1 cellular context compared by ENCODE assay signal in the genomic region with DNA sequence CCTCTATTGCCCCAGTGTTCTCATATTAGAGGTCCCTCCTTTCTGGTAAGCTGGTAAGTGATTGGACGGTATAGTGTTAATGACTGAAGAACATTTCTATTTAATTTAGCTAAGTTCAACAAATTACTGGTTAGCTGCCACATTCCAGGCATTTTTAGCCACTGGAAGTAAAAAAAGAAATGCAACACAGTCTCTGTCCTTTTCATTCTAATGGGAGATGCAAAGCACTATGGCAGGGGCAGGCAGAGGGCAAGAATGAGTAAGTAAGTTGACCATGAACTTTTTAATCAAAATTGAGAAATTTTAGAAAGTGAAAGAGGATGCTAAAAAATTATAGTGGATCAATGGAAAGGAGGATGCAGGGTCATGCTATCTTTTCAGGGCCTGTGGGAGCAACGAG.
TF ChIP-seq lines count a peak whose summit lies in the region.

No MANE protein-coding gene starts in this region.

TF ChIP-seq in HepG2, 621 proteins besides CTCF, POLR2A, EP300 and RAD21 (continued from another document):
- TF ChIP-seq, protein P1, sequence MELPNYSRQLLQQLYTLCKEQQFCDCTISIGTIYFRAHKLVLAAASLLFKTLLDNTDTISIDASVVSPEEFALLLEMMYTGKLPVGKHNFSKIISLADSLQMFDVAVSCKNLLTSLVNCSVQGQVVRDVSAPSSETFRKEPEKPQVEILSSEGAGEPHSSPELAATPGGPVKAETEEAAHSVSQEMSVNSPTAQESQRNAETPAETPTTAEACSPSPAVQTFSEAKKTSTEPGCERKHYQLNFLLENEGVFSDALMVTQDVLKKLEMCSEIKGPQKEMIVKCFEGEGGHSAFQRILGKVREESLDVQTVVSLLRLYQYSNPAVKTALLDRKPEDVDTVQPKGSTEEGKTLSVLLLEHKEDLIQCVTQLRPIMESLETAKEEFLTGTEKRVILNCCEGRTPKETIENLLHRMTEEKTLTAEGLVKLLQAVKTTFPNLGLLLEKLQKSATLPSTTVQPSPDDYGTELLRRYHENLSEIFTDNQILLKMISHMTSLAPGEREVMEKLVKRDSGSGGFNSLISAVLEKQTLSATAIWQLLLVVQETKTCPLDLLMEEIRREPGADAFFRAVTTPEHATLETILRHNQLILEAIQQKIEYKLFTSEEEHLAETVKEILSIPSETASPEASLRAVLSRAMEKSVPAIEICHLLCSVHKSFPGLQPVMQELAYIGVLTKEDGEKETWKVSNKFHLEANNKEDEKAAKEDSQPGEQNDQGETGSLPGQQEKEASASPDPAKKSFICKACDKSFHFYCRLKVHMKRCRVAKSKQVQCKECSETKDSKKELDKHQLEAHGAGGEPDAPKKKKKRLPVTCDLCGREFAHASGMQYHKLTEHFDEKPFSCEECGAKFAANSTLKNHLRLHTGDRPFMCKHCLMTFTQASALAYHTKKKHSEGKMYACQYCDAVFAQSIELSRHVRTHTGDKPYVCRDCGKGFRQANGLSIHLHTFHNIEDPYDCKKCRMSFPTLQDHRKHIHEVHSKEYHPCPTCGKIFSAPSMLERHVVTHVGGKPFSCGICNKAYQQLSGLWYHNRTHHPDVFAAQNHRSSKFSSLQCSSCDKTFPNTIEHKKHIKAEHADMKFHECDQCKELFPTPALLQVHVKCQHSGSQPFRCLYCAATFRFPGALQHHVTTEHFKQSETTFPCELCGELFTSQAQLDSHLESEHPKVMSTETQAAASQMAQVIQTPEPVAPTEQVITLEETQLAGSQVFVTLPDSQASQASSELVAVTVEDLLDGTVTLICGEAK (IDR thresholded peaks at IDR 0.05), result no peak
- TF ChIP-seq, protein P1 (CRISPR knock-in tag; IDR thresholded peaks at IDR 0.05), result no peak
- TF ChIP-seq, protein P2, sequence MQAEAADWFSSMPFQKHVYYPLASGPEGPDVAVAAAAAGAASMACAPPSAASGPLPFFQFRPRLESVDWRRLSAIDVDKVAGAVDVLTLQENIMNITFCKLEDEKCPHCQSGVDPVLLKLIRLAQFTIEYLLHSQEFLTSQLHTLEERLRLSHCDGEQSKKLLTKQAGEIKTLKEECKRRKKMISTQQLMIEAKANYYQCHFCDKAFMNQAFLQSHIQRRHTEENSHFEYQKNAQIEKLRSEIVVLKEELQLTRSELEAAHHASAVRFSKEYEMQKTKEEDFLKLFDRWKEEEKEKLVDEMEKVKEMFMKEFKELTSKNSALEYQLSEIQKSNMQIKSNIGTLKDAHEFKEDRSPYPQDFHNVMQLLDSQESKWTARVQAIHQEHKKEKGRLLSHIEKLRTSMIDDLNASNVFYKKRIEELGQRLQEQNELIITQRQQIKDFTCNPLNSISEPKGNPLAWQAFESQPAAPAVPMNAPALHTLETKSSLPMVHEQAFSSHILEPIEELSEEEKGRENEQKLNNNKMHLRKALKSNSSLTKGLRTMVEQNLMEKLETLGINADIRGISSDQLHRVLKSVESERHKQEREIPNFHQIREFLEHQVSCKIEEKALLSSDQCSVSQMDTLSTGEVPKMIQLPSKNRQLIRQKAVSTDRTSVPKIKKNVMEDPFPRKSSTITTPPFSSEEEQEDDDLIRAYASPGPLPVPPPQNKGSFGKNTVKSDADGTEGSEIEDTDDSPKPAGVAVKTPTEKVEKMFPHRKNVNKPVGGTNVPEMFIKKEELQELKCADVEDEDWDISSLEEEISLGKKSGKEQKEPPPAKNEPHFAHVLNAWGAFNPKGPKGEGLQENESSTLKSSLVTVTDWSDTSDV (CRISPR knock-in tag; IDR thresholded peaks at IDR 0.05), result no peak
- TF ChIP-seq KDM1A (CRISPR knock-in tag; IDR thresholded peaks at IDR 0.05) (no peak), CBX1 (IDR thresholded peaks at IDR 0.05; ENCODE audit: low read depth) (no peak), ZFP37 (CRISPR knock-in tag; IDR thresholded peaks at IDR 0.05; ENCODE audit: borderline replicate concordance) (no peak), ZNF772 (CRISPR knock-in tag; IDR thresholded peaks at IDR 0.05) (no peak), ZNF329 (CRISPR knock-in tag; IDR thresholded peaks at IDR 0.05; ENCODE audit: low read depth) (no peak), CBX2 (IDR thresholded peaks at IDR 0.05; ENCODE audit: low read depth, low read length) (no peak), CBX2 (CRISPR knock-in tag; IDR thresholded peaks at IDR 0.05; ENCODE audit: low read depth) (no peak)
- TF ChIP-seq, protein P3, sequence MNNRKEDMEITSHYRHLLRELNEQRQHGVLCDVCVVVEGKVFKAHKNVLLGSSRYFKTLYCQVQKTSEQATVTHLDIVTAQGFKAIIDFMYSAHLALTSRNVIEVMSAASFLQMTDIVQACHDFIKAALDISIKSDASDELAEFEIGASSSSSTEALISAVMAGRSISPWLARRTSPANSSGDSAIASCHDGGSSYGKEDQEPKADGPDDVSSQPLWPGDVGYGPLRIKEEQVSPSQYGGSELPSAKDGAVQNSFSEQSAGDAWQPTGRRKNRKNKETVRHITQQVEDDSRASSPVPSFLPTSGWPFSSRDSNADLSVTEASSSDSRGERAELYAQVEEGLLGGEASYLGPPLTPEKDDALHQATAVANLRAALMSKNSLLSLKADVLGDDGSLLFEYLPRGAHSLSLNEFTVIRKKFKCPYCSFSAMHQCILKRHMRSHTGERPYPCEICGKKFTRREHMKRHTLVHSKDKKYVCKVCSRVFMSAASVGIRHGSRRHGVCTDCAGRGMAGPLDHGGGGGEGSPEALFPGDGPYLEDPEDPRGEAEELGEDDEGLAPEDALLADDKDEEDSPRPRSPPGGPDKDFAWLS (CRISPR knock-in tag; IDR thresholded peaks at IDR 0.05; ENCODE audit: borderline replicate concordance), result no peak
- TF ChIP-seq, protein P4, sequence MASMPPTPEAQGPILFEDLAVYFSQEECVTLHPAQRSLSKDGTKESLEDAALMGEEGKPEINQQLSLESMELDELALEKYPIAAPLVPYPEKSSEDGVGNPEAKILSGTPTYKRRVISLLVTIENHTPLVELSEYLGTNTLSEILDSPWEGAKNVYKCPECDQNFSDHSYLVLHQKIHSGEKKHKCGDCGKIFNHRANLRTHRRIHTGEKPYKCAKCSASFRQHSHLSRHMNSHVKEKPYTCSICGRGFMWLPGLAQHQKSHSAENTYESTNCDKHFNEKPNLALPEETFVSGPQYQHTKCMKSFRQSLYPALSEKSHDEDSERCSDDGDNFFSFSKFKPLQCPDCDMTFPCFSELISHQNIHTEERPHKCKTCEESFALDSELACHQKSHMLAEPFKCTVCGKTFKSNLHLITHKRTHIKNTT (CRISPR knock-in tag; IDR thresholded peaks at IDR 0.05), result no peak
- TF ChIP-seq, protein P5, sequence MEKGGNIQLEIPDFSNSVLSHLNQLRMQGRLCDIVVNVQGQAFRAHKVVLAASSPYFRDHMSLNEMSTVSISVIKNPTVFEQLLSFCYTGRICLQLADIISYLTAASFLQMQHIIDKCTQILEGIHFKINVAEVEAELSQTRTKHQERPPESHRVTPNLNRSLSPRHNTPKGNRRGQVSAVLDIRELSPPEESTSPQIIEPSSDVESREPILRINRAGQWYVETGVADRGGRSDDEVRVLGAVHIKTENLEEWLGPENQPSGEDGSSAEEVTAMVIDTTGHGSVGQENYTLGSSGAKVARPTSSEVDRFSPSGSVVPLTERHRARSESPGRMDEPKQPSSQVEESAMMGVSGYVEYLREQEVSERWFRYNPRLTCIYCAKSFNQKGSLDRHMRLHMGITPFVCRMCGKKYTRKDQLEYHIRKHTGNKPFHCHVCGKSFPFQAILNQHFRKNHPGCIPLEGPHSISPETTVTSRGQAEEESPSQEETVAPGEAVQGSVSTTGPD (CRISPR knock-in tag; IDR thresholded peaks at IDR 0.05), result no peak
- TF ChIP-seq, protein P6, sequence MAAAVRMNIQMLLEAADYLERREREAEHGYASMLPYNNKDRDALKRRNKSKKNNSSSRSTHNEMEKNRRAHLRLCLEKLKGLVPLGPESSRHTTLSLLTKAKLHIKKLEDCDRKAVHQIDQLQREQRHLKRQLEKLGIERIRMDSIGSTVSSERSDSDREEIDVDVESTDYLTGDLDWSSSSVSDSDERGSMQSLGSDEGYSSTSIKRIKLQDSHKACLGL (CRISPR knock-in tag; IDR thresholded peaks at IDR 0.05), result no peak
- TF ChIP-seq, protein P7, sequence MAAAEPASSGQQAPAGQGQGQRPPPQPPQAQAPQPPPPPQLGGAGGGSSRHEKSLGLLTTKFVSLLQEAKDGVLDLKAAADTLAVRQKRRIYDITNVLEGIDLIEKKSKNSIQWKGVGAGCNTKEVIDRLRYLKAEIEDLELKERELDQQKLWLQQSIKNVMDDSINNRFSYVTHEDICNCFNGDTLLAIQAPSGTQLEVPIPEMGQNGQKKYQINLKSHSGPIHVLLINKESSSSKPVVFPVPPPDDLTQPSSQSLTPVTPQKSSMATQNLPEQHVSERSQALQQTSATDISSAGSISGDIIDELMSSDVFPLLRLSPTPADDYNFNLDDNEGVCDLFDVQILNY (CRISPR knock-in tag; conservative IDR thresholded peaks at IDR 0.05), result no peak
